ENCODE assay signal across 12 cellular contexts in the genomic region with DNA sequence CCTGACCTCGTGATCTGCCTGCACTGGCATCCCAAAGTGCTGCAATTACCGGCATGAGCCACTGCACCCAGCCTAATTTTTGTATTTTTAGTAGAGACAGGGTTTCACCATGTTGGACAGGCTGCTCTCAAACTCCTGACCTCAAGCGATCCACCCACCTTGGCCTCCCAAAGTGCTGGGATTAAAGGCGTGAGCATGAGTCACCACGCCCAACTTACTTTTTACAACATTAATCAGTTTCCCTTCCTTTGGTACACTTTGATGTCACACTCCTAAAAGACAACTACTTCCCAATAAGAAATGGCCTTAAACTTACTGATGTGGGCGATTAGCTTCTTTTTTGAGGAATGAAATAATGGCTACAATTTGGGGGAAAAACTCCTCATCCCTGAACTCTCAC. TPM values are rescaled to one million over a fixed set of nuclear protein-coding genes. Genes with fewer than 3 reads are reported as not detected.
DNase-seq lines count a peak whose midpoint lies in the region; ATAC-seq and TF ChIP-seq lines count a peak whose summit lies in the region.
"Not testable (repeated sequence)": the region's sequence is repeated elsewhere in the genome, so short reads cannot be mapped to it uniquely, and the experiment has no call there.
"Had no signal": no experiment of that assay in that cellular context is flagged by ENCODE, and none has a peak within 500 bp of the region (broad histone marks: within the 10 kb centered on the region; RNA-seq: fewer than 3 reads in every experiment).

No MANE protein-coding gene starts in this region.

- H3K36me3 ChIP-seq in ACC112 (ENCODE audit: insufficient read depth, low read length): peaks cover 12% of the 10 kb centered on the region; the same call in 1 of the 2 replicates
- not testable (repeated sequence) for H3K36me3 ChIP-seq in HCT116 (ENCODE audit: control insufficient read depth in 1 of 2, insufficient read depth in 2 of 2, low read length in 2 of 2); brain microvascular endothelial cell (replicated peaks)
- H3K36me3 ChIP-seq in PC-3 (ENCODE audit: low read depth, low read length): peaks cover 14% of the 10 kb centered on the region; the same call in 1 of the 2 replicates
- peaks cover 13 to 39% (median 25%) of the 10 kb centered on the region in 3 donors for H3K36me3 ChIP-seq in tibial artery

- peaks cover 18% of the 10 kb centered on the region for H3K79me2 ChIP-seq in ACC112 (ENCODE audit: control insufficient read depth, insufficient read depth, low read length, unreplicated experiment)
- not testable (repeated sequence) for H3K79me2 ChIP-seq in HCT116 (ENCODE audit: insufficient read depth, low read length); PC-3 (ENCODE audit: low read length)

- not testable (repeated sequence) for H3K9me3 ChIP-seq in HCT116 (ENCODE audit: control insufficient read depth in 1 of 2, insufficient read depth in 1 of 2, low read depth in 1 of 2, low read length in 2 of 2); PC-3 (ENCODE audit: low read length); tibial artery

- H3K27ac ChIP-seq in ACC112 (ENCODE audit: low read depth, low read length): peak overlapping the region; percentile 43; the same call in 1 of the 2 replicates
- H3K27ac ChIP-seq in HCT116 (ENCODE audit: low read depth, low read length): peak overlapping the region; percentile 75
- peak overlapping the region; percentile 59; the same call in 1 of the 2 replicates for H3K27ac ChIP-seq in PC-3 (ENCODE audit: low read length)
- H3K27ac ChIP-seq in brain microvascular endothelial cell: peak overlapping the region; percentile 66
- H3K27ac ChIP-seq in tibial artery: peak overlapping the region; percentile 23 to 56

- not testable (repeated sequence) for H3K27me3 ChIP-seq in ACC112 (ENCODE audit: insufficient read depth, low read length); HCT116 (ENCODE audit: insufficient read depth, low read length); PC-3 (ENCODE audit: low read length); brain microvascular endothelial cell (replicated peaks); tibial artery

- H3K4me1 ChIP-seq in ACC112 (ENCODE audit: control insufficient read depth, insufficient read depth, low read length, unreplicated experiment) (peaks cover 26% of the 10 kb centered on the region), HCT116 (ENCODE audit: control insufficient read depth in 1 of 2, insufficient read depth in 2 of 2, low read length in 2 of 2) (peaks cover 38 to 49% of the 10 kb centered on the region in 2 experiments), PC-3 (ENCODE audit: insufficient read depth, low read length) (peaks cover 32% of the 10 kb centered on the region), tibial artery (peaks cover 0 to 36% (median 5%) of the 10 kb centered on the region in 4 donors)

- H3K9ac ChIP-seq in HCT116 (ENCODE audit: low read length); PC-3 (ENCODE audit: low read length): not testable (repeated sequence)

- ATAC-seq in HCT116: peak; percentile 79
- ATAC-seq in PC-3: peak; percentile 27

- H3F3A ChIP-seq in PC-3 (ENCODE audit: low read length, unreplicated experiment): peaks cover 13% of the 10 kb centered on the region

- intact Hi-C loops in HCT116 (cut with micrococcal nuclease); tibial artery (cut with DNase I; ENCODE audit: low total_unique reads): not testable (repeated sequence)
- intact Hi-C loops in PC-3 (cut with micrococcal nuclease): loop anchor here (1.0 kb wide), 1 partner anchor 63 kb away; no protein-coding TSS in a partner anchor

- POLR2A ChIA-PET in HCT116 (lab: Charles Lee); PC-3 (lab: Charles Lee; ENCODE audit: unreplicated experiment): not testable (repeated sequence)

- not testable (repeated sequence) for TF ChIP-seq POLR2A in HCT116 (IDR thresholded peaks at IDR 0.05; ENCODE audit: borderline replicate concordance, extremely low read depth, insufficient read depth, insufficient read length)

- BruUV-seq in HCT116 (replicated peaks; lab: Mats Ljungman, UMichigan); PC-3 (replicated peaks; lab: Mats Ljungman, UMichigan): not testable (repeated sequence)

- TF ChIP-seq CTCF in HCT116 (IDR thresholded peaks at IDR 0.05 in 2 of 3, conservative IDR thresholded peaks at IDR 0.05 in 1 of 3; ENCODE audit: borderline replicate concordance in 1 of 3, insufficient read depth in 1 of 3, low read depth in 2 of 3, low read length in 2 of 3); PC-3 (conservative IDR thresholded peaks at IDR 0.05; ENCODE audit: low read depth, low read length); brain microvascular endothelial cell (IDR thresholded peaks at IDR 0.05; ENCODE audit: low read depth, low read length, missing control alignments); tibial artery (IDR thresholded peaks at IDR 0.05): not testable (repeated sequence)

- in situ Hi-C loops in brain microvascular endothelial cell (cut with HindIII; ENCODE audit: low pct_ligation_motif_present, low sequenced_read_pairs): not testable (repeated sequence)

- peak overlapping the region; percentile 73 for H3K4me2 ChIP-seq in HCT116 (ENCODE audit: low read length)
- H3K4me2 ChIP-seq in PC-3 (ENCODE audit: low read length): not testable (repeated sequence)

- RAD21 ChIA-PET in HCT116 (lab: Charles Lee; ENCODE audit: low non-redundant PET in 1 of 2, low total read pairs in 2 of 2, uncharacterized antibody in 2 of 2, unreplicated experiment in 2 of 2): not testable (repeated sequence)

- not testable (repeated sequence) for H3K4me3 ChIP-seq in ACC112 (ENCODE audit: low read depth, low read length); PC-3 (ENCODE audit: low read length); brain microvascular endothelial cell (ENCODE audit: low read depth, low read length); tibial artery
- peak overlapping the region in 1 of 2 experiments; percentile 39; a peak in 2 of 4 replicates for H3K4me3 ChIP-seq in HCT116 (replicated peaks in 1 of 2; ENCODE audit: low read depth in 1 of 2, low read length in 2 of 2)

- H2AFZ ChIP-seq in ACC112 (ENCODE audit: low read length, unreplicated experiment); HCT116 (ENCODE audit: low read depth, low read length, poor library complexity, severe bottlenecking); PC-3 (ENCODE audit: low read length): not testable (repeated sequence)

- not testable (repeated sequence) for H4K20me1 ChIP-seq in HCT116 (ENCODE audit: insufficient read depth); PC-3 (ENCODE audit: low read length)

- H3K9me2 ChIP-seq in HCT116 (ENCODE audit: insufficient read depth); PC-3 (replicated peaks; ENCODE audit: low read length): not testable (repeated sequence)

- DNase-seq in HCT116 (ENCODE audit: low read depth, low spot score) (peak; percentile 50), PC-3 (peak; percentile 44), SW480 (ENCODE audit: low spot score) (peak; percentile 34), iris pigment epithelial cell (ENCODE audit: low read depth) (peak; percentile 39)
- DNase-seq in brain microvascular endothelial cell, tibial artery: not testable (repeated sequence)

- CTCF ChIA-PET in HCT116 (lab: Charles Lee): interaction anchor here (5.1 kb wide), 1 partner anchor 22 kb away, joined by 27 read pairs; no protein-coding TSS in a partner anchor
- CTCF ChIA-PET in PC-3 (lab: Charles Lee): not testable (repeated sequence)

- TF ChIP-seq RAD21 in HCT116 (IDR thresholded peaks at IDR 0.05; ENCODE audit: low read depth): not testable (repeated sequence)

TF ChIP-seq in HCT116, 20 proteins besides CTCF, POLR2A, EP300 and RAD21:
- TF ChIP-seq FOSL1 (IDR thresholded peaks at IDR 0.05; ENCODE audit: low read depth) (peak; percentile 75), SP1 (IDR thresholded peaks at IDR 0.05; ENCODE audit: low read depth) (peak; percentile 63), JUND (IDR thresholded peaks at IDR 0.05) (peak; percentile 79), EGR1 (IDR thresholded peaks at IDR 0.05; ENCODE audit: low read depth) (peak; percentile 58; the same call in 1 of the 2 replicates), TCF7L2 (IDR thresholded peaks at IDR 0.05; ENCODE audit: borderline replicate concordance, extremely low read depth, insufficient read depth, insufficient read length) (peak; percentile 63), SIN3A (IDR thresholded peaks at IDR 0.05; ENCODE audit: low read depth) (peak; percentile 7; the same call in 1 of the 2 replicates)
- TF ChIP-seq, protein P1, sequence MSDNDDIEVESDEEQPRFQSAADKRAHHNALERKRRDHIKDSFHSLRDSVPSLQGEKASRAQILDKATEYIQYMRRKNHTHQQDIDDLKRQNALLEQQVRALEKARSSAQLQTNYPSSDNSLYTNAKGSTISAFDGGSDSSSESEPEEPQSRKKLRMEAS (IDR thresholded peaks at IDR 0.05): peak; percentile 49; the same call in 1 of the 2 replicates
TF ChIP-seq in HCT116: peak in this region for 7; not testable (repeated sequence) for 13.

RNA-seq across cellular contexts. Expression of a gene that starts 8.9 kb away (rescaled TPM):
- total RNA-seq in HCT116 (2021; ENCODE audit: unreplicated experiment): 6.1 TPM
- 4.7 and 6.1 TPM in 2 replicates for polyA plus RNA-seq in HCT116 (2012)
- 10.4 and 10.8 TPM in 2 replicates for total RNA-seq in PC-3 (2014; rRNA removed)
- total RNA-seq: H1 had no signal
- polyA plus RNA-seq: CD8-positive, alpha-beta memory T cell had no signal

RNA-seq across cellular contexts. Expression of a gene that starts 18.9 kb away (rescaled TPM):
- total RNA-seq in HCT116 (2021; ENCODE audit: unreplicated experiment): not detected
- 0.05 and 0.08 TPM in 2 replicates for polyA plus RNA-seq in HCT116 (2012)
- total RNA-seq in PC-3 (2014; rRNA removed): not detected in 2 replicates
- total RNA-seq: Caco-2, H1 had no signal
- polyA plus RNA-seq: BJ; CD14-positive monocyte; CD8-positive, alpha-beta memory T cell had no signal

RNA-seq across cellular contexts. Expression of a gene that starts 29.2 kb away (rescaled TPM):
- total RNA-seq in HCT116 (2021; ENCODE audit: unreplicated experiment): 8.6 TPM
- polyA plus RNA-seq in HCT116 (2012): 1.6 and 1.9 TPM in 2 replicates
- total RNA-seq in PC-3 (2014; rRNA removed): 29.5 and 32.6 TPM in 2 replicates

RNA-seq across cellular contexts. Expression of a gene that starts 31.2 kb away (rescaled TPM):
- total RNA-seq in HCT116 (2021; ENCODE audit: unreplicated experiment) (33.3 TPM), PC-3 (2014; rRNA removed) (15.5 and 20.3 TPM in 2 replicates)
- 14.7 and 19.4 TPM in 2 replicates for polyA plus RNA-seq in HCT116 (2012)
- polyA plus RNA-seq: CD8-positive, alpha-beta memory T cell had no signal
